In genomic region chr2:64260093-64260808, GRCh38 we compare ENCODE assay signal across 9 cellular contexts.
DNase-seq lines count a peak whose midpoint lies in the region; ATAC-seq and TF ChIP-seq lines count a peak whose summit lies in the region.
"Had no signal": no experiment of that assay in that cellular context is flagged by ENCODE, and none has a peak within 500 bp of the region (broad histone marks: within the 10 kb centered on the region; RNA-seq: fewer than 3 reads in every experiment).

No MANE protein-coding gene starts in this region.

- no peaks in the 10 kb centered on the region for H3K9me3 Mint-ChIP-seq in activated T-cell treated with anti-CD3 and anti-CD28 coated beads, Interleukin-2, amount 50 U/mL, for 24 hours
- H3K9me3 Mint-ChIP-seq in endothelial cell (ENCODE audit: unreplicated experiment) = no peaks in the 10 kb centered on the region

- no peaks in the 10 kb centered on the region for H3K27me3 Mint-ChIP-seq in activated T-cell treated with anti-CD3 and anti-CD28 coated beads, Interleukin-2, amount 50 U/mL, for 24 hours
- peaks cover 5% of the 10 kb centered on the region for H3K27me3 Mint-ChIP-seq in endothelial cell (ENCODE audit: unreplicated experiment)

- H3K4me3 ChIP-seq in Karpas-422 (ENCODE audit: low read length) (no peak overlapping the region), subcutaneous abdominal adipose tissue (ENCODE audit: low read depth in 1 of 5, low read length in 5 of 5) (peak overlapping the region in 1 of 5 donors; percentile 9)

- peaks cover 8% of the 10 kb centered on the region for H3K4me1 Mint-ChIP-seq in activated T-cell treated with anti-CD3 and anti-CD28 coated beads, Interleukin-2, amount 50 U/mL, for 24 hours (ENCODE audit: low read depth)
- H3K4me1 Mint-ChIP-seq in endothelial cell (ENCODE audit: unreplicated experiment) = peaks cover 73% of the 10 kb centered on the region

- H3K4me1 ChIP-seq in Karpas-422 (ENCODE audit: low read length) = peaks cover 8% of the 10 kb centered on the region
- peaks cover 2 to 55% (median 43%) of the 10 kb centered on the region in 5 donors for H3K4me1 ChIP-seq in subcutaneous abdominal adipose tissue (ENCODE audit: control insufficient read depth in 5 of 5, insufficient read depth in 5 of 5, low read length in 5 of 5)

- H3K27me3 ChIP-seq in Karpas-422 (ENCODE audit: low read length) (no peaks in the 10 kb centered on the region), subcutaneous abdominal adipose tissue (ENCODE audit: control insufficient read depth in 5 of 5, insufficient read depth in 4 of 5, low read length in 5 of 5) (no peaks in the 10 kb centered on the region)

- no peaks in the 10 kb centered on the region for H3K9me2 ChIP-seq in Karpas-422 (replicated peaks; ENCODE audit: insufficient read depth, low read length)

- H3K36me3 Mint-ChIP-seq in activated T-cell treated with anti-CD3 and anti-CD28 coated beads, Interleukin-2, amount 50 U/mL, for 24 hours (ENCODE audit: low read depth) = no peaks in the 10 kb centered on the region
- no peaks in the 10 kb centered on the region for H3K36me3 Mint-ChIP-seq in endothelial cell (ENCODE audit: low read depth, unreplicated experiment)

- H3K27ac ChIP-seq in Karpas-422 (ENCODE audit: low read length) = no peak overlapping the region
- H3K27ac ChIP-seq in subcutaneous abdominal adipose tissue (ENCODE audit: low read depth, low read length) = peak overlapping the region; percentile 52

- no peaks in the 10 kb centered on the region for H4K20me1 ChIP-seq in Karpas-422 (ENCODE audit: insufficient read depth, low read depth, low read length)

- ATAC-seq in GM21619 (IDR thresholded peaks at IDR 0.05; ENCODE audit: unreplicated experiment) (no peak), GM18502 (IDR thresholded peaks at IDR 0.05; ENCODE audit: poor library complexity, unreplicated experiment) (no peak)

- no peak for TF ChIP-seq CTCF in endothelial cell (IDR thresholded peaks at IDR 0.05; ENCODE audit: unreplicated experiment)

- H3K36me3 ChIP-seq in Karpas-422 (ENCODE audit: insufficient read depth, low read length) (no peaks in the 10 kb centered on the region), subcutaneous abdominal adipose tissue (ENCODE audit: control insufficient read depth in 5 of 5, insufficient read depth in 5 of 5, low read length in 5 of 5) (no peaks in the 10 kb centered on the region)

- peak overlapping the region; percentile 51; the same call in 1 of the 2 replicates for H2AFZ ChIP-seq in Karpas-422 (ENCODE audit: low read length)

- H3K79me2 ChIP-seq in Karpas-422 (ENCODE audit: low read length) = no peaks in the 10 kb centered on the region

- H3K27ac Mint-ChIP-seq in activated T-cell treated with anti-CD3 and anti-CD28 coated beads, Interleukin-2, amount 50 U/mL, for 24 hours = peak overlapping the region; percentile 83
- peak overlapping the region; percentile 95 for H3K27ac Mint-ChIP-seq in endothelial cell (ENCODE audit: unreplicated experiment)

- H3K4me3 Mint-ChIP-seq in activated T-cell treated with anti-CD3 and anti-CD28 coated beads, Interleukin-2, amount 50 U/mL, for 24 hours = peak overlapping the region; percentile 41
- no peak overlapping the region for H3K4me3 Mint-ChIP-seq in endothelial cell (ENCODE audit: unreplicated experiment)

- DNase-seq in activated T-cell treated with anti-CD3 and anti-CD28 coated beads, Interleukin-2, amount 50 U/mL, for 24 hours = no peak
- DNase-seq in activated T-cell treated with anti-CD3 and anti-CD28 coated beads, Interleukin-2, amount 50 U/mL, for 1 hour = no peak
- no peak for DNase-seq in Karpas-422
- no peak for DNase-seq in endothelial cell (ENCODE audit: low spot score)
- DNase-seq in NCI-H1092 (lab: John Stamatoyannopoulos, UW) = no peak
- DNase-seq: activated CD4-positive, CD25-positive, alpha-beta regulatory T cell had no signal

- peak overlapping the region; percentile 20 for H3K4me2 ChIP-seq in Karpas-422 (ENCODE audit: low read depth, low read length, poor library complexity, severe bottlenecking)

- H3K9ac ChIP-seq in Karpas-422 (ENCODE audit: low read length) = no peak overlapping the region
- no peak overlapping the region for H3K9ac ChIP-seq in subcutaneous abdominal adipose tissue (ENCODE audit: low read length in 5 of 5)

- no peaks in the 10 kb centered on the region for H3K9me3 ChIP-seq in Karpas-422 (ENCODE audit: low read length)
- no peaks in the 10 kb centered on the region for H3K9me3 ChIP-seq in subcutaneous abdominal adipose tissue (ENCODE audit: control insufficient read depth in 5 of 5, low read length in 5 of 5)
